In the genomic region with DNA sequence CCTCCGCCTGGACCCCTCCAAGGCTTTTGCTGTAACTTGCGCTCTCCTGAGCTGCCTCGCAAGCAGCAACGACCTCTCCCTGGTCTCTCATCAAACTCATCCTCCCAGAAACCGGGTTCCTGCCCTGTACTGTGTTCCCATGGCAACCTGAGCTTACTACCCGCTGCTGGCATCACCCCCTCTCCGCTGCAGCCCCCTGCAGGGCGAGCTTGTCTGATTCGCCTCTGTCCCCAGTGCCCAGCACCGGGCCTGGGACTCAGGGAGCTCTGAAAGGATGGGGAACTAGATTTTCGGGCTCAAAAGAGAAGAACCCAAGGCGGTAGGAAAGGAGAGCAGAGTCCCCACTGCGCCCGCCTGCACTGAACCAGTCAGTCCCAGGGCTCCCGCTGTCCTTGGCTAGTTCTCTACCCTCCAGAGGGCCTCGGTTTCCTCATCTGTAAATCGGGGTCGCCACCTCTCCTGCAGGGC, we compare ENCODE assay signal across 8 cellular contexts. TPM values are rescaled to one million over a fixed set of nuclear protein-coding genes. Genes with fewer than 3 reads are reported as not detected.
DNase-seq lines count a peak whose midpoint lies in the region; ATAC-seq and TF ChIP-seq lines count a peak whose summit lies in the region.

No MANE protein-coding gene starts in this region.

- DNase-seq in AG04450 (ENCODE audit: low read depth, low spot score), result no peak
- DNase-seq in GM13976 (ENCODE audit: low spot score), result peak; percentile 64
- peak; percentile 52 for DNase-seq in RPMI8226
- DNase-seq in dorsolateral prefrontal cortex, result peak in 6 of 10 donors; percentile 30 to 59 (median 46)

- TF ChIP-seq CTCF in AG04450 (IDR thresholded peaks at IDR 0.05; ENCODE audit: low read depth, low read length) (0 out of 2 replicates have a peak, but pooled peaks have one; percentile 6), GM13976 (IDR thresholded peaks at IDR 0.05; ENCODE audit: borderline replicate concordance, control extremely low read depth, extremely low read depth, insufficient read depth, missing control alignments) (no peak), dorsolateral prefrontal cortex (IDR thresholded peaks at IDR 0.05 in 54 of 56, conservative IDR thresholded peaks at IDR 0.05 in 2 of 56; ENCODE audit: low read depth in 1 of 56, partially characterized antibody in 56 of 56) (no peak), liver (IDR thresholded peaks at IDR 0.05; ENCODE audit: low read depth, low read length, missing input control) (no peak)

- in situ Hi-C loops in GM13976 (cut with MboI; ENCODE audit: low sequenced_read_pairs, unreplicated experiment), result no loop called here

- H3K36me3 ChIP-seq in liver (ENCODE audit: control insufficient read depth in 4 of 4, insufficient read depth in 3 of 4, low read depth in 1 of 4, low read length in 3 of 4), result no peaks in the 10 kb centered on the region
- peaks cover 0 to 18% (median 12%) of the 10 kb centered on the region in 5 donors for H3K36me3 ChIP-seq in subcutaneous abdominal adipose tissue (ENCODE audit: control insufficient read depth in 5 of 5, insufficient read depth in 5 of 5, low read length in 5 of 5)

- intact Hi-C loops in dorsolateral prefrontal cortex (cut with DNase I), result loop anchor here in 1 of 2 donors (5.0 kb wide), 1 partner anchor 172 kb away; a partner anchor contains a TSS

- H3K27ac ChIP-seq in AG04450 (ENCODE audit: low read depth, low read length), result no peak overlapping the region
- H3K27ac ChIP-seq in dorsolateral prefrontal cortex, result peak overlapping the region; percentile 79 to 99 (median 95)
- H3K27ac ChIP-seq in liver (ENCODE audit: low read depth in 1 of 2, low read length in 2 of 2), result peak overlapping the region; percentile 58 to 84
- peak overlapping the region; percentile 84 for H3K27ac ChIP-seq in subcutaneous abdominal adipose tissue (ENCODE audit: low read depth, low read length)

- H3K27me3 ChIP-seq in AG04450 (ENCODE audit: control insufficient read depth, insufficient read depth, low read length) (peaks cover 9% of the 10 kb centered on the region), dorsolateral prefrontal cortex (no peaks in the 10 kb centered on the region), liver (ENCODE audit: control insufficient read depth in 4 of 4, insufficient read depth in 4 of 4, low read length in 3 of 4) (no peaks in the 10 kb centered on the region), subcutaneous abdominal adipose tissue (ENCODE audit: control insufficient read depth in 5 of 5, insufficient read depth in 4 of 5, low read length in 5 of 5) (no peaks in the 10 kb centered on the region)

- CTCF ChIA-PET in AG04450 (lab: Charles Lee), result interaction anchor here (0.8 to 6.4 kb wide), 22 partner anchors 9 to 324 kb away, joined by 3 to 40 read pairs (median 7); a partner anchor contains a TSS

- H3K4me1 ChIP-seq in liver (ENCODE audit: control insufficient read depth in 4 of 4, insufficient read depth in 4 of 4, low read length in 3 of 4) (peaks cover 9 to 36% (median 27%) of the 10 kb centered on the region in 4 donors), subcutaneous abdominal adipose tissue (ENCODE audit: control insufficient read depth in 5 of 5, insufficient read depth in 5 of 5, low read length in 5 of 5) (peaks cover 5 to 40% (median 34%) of the 10 kb centered on the region in 5 donors)

- TF ChIP-seq RAD21 in liver (IDR thresholded peaks at IDR 0.05), result no peak

- peak overlapping the region; percentile 92 for H3K4me3 ChIP-seq in AG04450 (ENCODE audit: low read depth, low read length)
- peak overlapping the region; percentile 77 to 100 (median 99) for H3K4me3 ChIP-seq in dorsolateral prefrontal cortex
- peak overlapping the region; percentile 64 to 75 (median 75) for H3K4me3 ChIP-seq in liver (ENCODE audit: low read depth in 1 of 3, low read length in 3 of 3)
- peak overlapping the region; percentile 81 to 89 (median 83) for H3K4me3 ChIP-seq in subcutaneous abdominal adipose tissue (ENCODE audit: low read depth in 1 of 5, low read length in 5 of 5)

- ATAC-seq in HG03159 (IDR thresholded peaks at IDR 0.05; ENCODE audit: unreplicated experiment), result peak; percentile 22
- ATAC-seq in GM21390 (IDR thresholded peaks at IDR 0.05; ENCODE audit: unreplicated experiment), result no peak

- POLR2A ChIA-PET in AG04450 (lab: Yijun Ruan, JAX), result interaction anchor here (0.7 to 1.9 kb wide), 3 partner anchors 203 to 1162 kb away, joined by 3 to 14 read pairs (median 3); a partner anchor contains a TSS

- peak overlapping the region; percentile 46 to 84 for H3K9ac ChIP-seq in liver (ENCODE audit: low read depth in 1 of 2, low read length in 2 of 2)
- peak overlapping the region; percentile 75 to 98 (median 92) for H3K9ac ChIP-seq in subcutaneous abdominal adipose tissue (ENCODE audit: low read length in 5 of 5)

- H3K9me3 ChIP-seq in AG04450 (ENCODE audit: control insufficient read depth, insufficient read depth, low read length) (no peaks in the 10 kb centered on the region), liver (ENCODE audit: control insufficient read depth in 4 of 4, low read length in 3 of 4) (no peaks in the 10 kb centered on the region), subcutaneous abdominal adipose tissue (ENCODE audit: control insufficient read depth in 5 of 5, low read length in 5 of 5) (no peaks in the 10 kb centered on the region)

- WGBS in liver, result 10% methylated on average over 18 of the region's 18 CpGs

TF ChIP-seq in liver, 16 proteins besides CTCF, POLR2A, EP300 and RAD21 (continues in another document):
- TF ChIP-seq, protein P1, sequence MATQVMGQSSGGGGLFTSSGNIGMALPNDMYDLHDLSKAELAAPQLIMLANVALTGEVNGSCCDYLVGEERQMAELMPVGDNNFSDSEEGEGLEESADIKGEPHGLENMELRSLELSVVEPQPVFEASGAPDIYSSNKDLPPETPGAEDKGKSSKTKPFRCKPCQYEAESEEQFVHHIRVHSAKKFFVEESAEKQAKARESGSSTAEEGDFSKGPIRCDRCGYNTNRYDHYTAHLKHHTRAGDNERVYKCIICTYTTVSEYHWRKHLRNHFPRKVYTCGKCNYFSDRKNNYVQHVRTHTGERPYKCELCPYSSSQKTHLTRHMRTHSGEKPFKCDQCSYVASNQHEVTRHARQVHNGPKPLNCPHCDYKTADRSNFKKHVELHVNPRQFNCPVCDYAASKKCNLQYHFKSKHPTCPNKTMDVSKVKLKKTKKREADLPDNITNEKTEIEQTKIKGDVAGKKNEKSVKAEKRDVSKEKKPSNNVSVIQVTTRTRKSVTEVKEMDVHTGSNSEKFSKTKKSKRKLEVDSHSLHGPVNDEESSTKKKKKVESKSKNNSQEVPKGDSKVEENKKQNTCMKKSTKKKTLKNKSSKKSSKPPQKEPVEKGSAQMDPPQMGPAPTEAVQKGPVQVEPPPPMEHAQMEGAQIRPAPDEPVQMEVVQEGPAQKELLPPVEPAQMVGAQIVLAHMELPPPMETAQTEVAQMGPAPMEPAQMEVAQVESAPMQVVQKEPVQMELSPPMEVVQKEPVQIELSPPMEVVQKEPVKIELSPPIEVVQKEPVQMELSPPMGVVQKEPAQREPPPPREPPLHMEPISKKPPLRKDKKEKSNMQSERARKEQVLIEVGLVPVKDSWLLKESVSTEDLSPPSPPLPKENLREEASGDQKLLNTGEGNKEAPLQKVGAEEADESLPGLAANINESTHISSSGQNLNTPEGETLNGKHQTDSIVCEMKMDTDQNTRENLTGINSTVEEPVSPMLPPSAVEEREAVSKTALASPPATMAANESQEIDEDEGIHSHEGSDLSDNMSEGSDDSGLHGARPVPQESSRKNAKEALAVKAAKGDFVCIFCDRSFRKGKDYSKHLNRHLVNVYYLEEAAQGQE (IDR thresholded peaks at IDR 0.05), result no peak
- TF ChIP-seq, protein P2, sequence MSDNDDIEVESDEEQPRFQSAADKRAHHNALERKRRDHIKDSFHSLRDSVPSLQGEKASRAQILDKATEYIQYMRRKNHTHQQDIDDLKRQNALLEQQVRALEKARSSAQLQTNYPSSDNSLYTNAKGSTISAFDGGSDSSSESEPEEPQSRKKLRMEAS (IDR thresholded peaks at IDR 0.05), result no peak
- TF ChIP-seq YY1 (IDR thresholded peaks at IDR 0.05) (no peak), HNF4G (IDR thresholded peaks at IDR 0.05) (no peak), FOXA1 (IDR thresholded peaks at IDR 0.05) (no peak), HNF4A (conservative IDR thresholded peaks at IDR 0.05) (no peak), RXRA (IDR thresholded peaks at IDR 0.05) (no peak), JUND (IDR thresholded peaks at IDR 0.05) (no peak), SP1 (IDR thresholded peaks at IDR 0.05) (no peak), GABPA (IDR thresholded peaks at IDR 0.05 in 1 of 2, conservative IDR thresholded peaks at IDR 0.05 in 1 of 2) (no peak), TAF1 (conservative IDR thresholded peaks at IDR 0.05) (no peak)
- TF ChIP-seq, protein P3, sequence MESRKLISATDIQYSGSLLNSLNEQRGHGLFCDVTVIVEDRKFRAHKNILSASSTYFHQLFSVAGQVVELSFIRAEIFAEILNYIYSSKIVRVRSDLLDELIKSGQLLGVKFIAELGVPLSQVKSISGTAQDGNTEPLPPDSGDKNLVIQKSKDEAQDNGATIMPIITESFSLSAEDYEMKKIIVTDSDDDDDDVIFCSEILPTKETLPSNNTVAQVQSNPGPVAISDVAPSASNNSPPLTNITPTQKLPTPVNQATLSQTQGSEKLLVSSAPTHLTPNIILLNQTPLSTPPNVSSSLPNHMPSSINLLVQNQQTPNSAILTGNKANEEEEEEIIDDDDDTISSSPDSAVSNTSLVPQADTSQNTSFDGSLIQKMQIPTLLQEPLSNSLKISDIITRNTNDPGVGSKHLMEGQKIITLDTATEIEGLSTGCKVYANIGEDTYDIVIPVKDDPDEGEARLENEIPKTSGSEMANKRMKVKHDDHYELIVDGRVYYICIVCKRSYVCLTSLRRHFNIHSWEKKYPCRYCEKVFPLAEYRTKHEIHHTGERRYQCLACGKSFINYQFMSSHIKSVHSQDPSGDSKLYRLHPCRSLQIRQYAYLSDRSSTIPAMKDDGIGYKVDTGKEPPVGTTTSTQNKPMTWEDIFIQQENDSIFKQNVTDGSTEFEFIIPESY (IDR thresholded peaks at IDR 0.05), result no peak
- TF ChIP-seq, protein P4, sequence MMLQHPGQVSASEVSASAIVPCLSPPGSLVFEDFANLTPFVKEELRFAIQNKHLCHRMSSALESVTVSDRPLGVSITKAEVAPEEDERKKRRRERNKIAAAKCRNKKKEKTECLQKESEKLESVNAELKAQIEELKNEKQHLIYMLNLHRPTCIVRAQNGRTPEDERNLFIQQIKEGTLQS (IDR thresholded peaks at IDR 0.05), result no peak

RNA-seq across cellular contexts. Expression of a gene that starts 0.5 kb away (rescaled TPM):
- polyA plus RNA-seq in AG04450 (2011; rRNA removed) (14.2 and 16.1 TPM in 2 replicates), liver (10 to 100 TPM in 1 of 2 donors, 1 to 10 TPM in 1; 7.8 to 15.4 TPM)
- polyA minus RNA-seq in AG04450 (2011; rRNA and poly(A)+ RNA removed), result 17.9 and 19.2 TPM in 2 replicates
- total RNA-seq in dorsolateral prefrontal cortex (10 to 100 TPM; 18.3 to 36.0 (median 26.0) TPM), liver (10 to 100 TPM in 1 of 2 donors, 1 to 10 TPM in 1; 7.7 to 14.1 TPM)

RNA-seq across cellular contexts. Expression of a gene that starts 16.5 kb away (rescaled TPM):
- polyA plus RNA-seq in AG04450 (2011; rRNA removed), result 0.01 TPM in 2 replicates
- polyA minus RNA-seq in AG04450 (2011; rRNA and poly(A)+ RNA removed), result 0.05 TPM in 1 of 2 replicates, not detected in the other
- total RNA-seq in dorsolateral prefrontal cortex, result 10 to 100 TPM in 2 of 120 experiments, 1 to 10 TPM in 117, under 1 TPM in 1; 0.95 to 12.5 (median 4.1) TPM
- total RNA-seq in liver, result 1 to 10 TPM; 5.0 to 7.2 TPM
- 1 to 10 TPM in 1 of 2 donors, under 1 TPM in 1; 0.89 to 1.6 TPM for polyA plus RNA-seq in liver
